8 cellular contexts compared by ENCODE assay signal in the genomic region with DNA sequence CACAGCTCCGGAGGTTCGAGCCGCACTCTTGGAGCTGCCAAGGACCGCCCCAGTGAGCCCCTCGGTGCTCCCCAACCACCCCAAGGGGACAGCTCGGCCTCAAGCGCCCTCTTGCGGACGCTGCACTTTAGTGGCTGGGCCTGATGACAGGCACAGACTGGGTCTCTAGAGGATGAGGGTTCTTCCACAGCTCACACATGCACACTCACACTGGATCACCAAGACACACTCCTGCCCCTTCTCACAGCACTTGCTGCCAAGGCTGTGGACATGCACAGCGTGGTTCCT. TPM values are rescaled to one million over a fixed set of nuclear protein-coding genes. Genes with fewer than 3 reads are reported as not detected.
DNase-seq lines count a peak whose midpoint lies in the region; ATAC-seq and TF ChIP-seq lines count a peak whose summit lies in the region.

No MANE protein-coding gene starts in this region.

- H3K9ac ChIP-seq in GM23248 = no peak overlapping the region

- no peaks in the 10 kb centered on the region for H3K79me2 ChIP-seq in GM23248 (ENCODE audit: insufficient read depth)

- H3K9me2 ChIP-seq in GM23248 (ENCODE audit: insufficient read depth) = no peaks in the 10 kb centered on the region

- no peaks in the 10 kb centered on the region for H3F3A ChIP-seq in GM23248 (ENCODE audit: insufficient read depth)

- no peak overlapping the region for H3K4me2 ChIP-seq in GM23248 (ENCODE audit: unreplicated experiment)

- intact Hi-C loops in heart left ventricle (cut with DNase I) = loop anchor here in 1 of 10 donors (10.0 kb wide), 1 partner anchor 124 kb away; no protein-coding TSS in a partner anchor

- H3K9me3 Mint-ChIP-seq in T-helper 1 cell treated with Interleukin-12 subunit alpha and Interleukin-12 subunit beta and Interleukin-4 antibody, amounts not matched to agents 30 μg/mL and 1 μg/mL, for 36 hours = no peaks in the 10 kb centered on the region

- TF ChIP-seq POLR2A in heart left ventricle (IDR thresholded peaks at IDR 0.05) = no peak

- H3K27me3 Mint-ChIP-seq in T-helper 1 cell treated with Interleukin-12 subunit alpha and Interleukin-12 subunit beta and Interleukin-4 antibody, amounts not matched to agents 30 μg/mL and 1 μg/mL, for 36 hours (ENCODE audit: low read depth) = peaks cover 58% of the 10 kb centered on the region

- no peaks in the 10 kb centered on the region for H4K20me1 ChIP-seq in GM23248 (ENCODE audit: insufficient read depth)

- H3K4me1 ChIP-seq in BE2C = peaks cover 39% of the 10 kb centered on the region
- H3K4me1 ChIP-seq in GM23248 (ENCODE audit: insufficient read depth) = no peaks in the 10 kb centered on the region
- peaks cover 0 to 22% (median 2%) of the 10 kb centered on the region in 12 donors for H3K4me1 ChIP-seq in heart left ventricle

- H3K27me3 ChIP-seq in BE2C (no peaks in the 10 kb centered on the region), GM23248 (replicated peaks; ENCODE audit: insufficient read depth) (peaks cover 32% of the 10 kb centered on the region), heart left ventricle (peaks cover 12 to 92% (median 32%) of the 10 kb centered on the region in 9 donors)

- H3K9me3 ChIP-seq in BE2C (no peaks in the 10 kb centered on the region), GM23248 (ENCODE audit: low read depth) (no peaks in the 10 kb centered on the region), heart left ventricle (no peaks in the 10 kb centered on the region)

- TF ChIP-seq CTCF in BE2C (IDR thresholded peaks at IDR 0.05; ENCODE audit: low read depth, low read length) (peak; percentile 84), heart left ventricle (IDR thresholded peaks at IDR 0.05) (peak; percentile 27 to 62 (median 48))

- ATAC-seq in heart left ventricle (peak; percentile 34 to 49 (median 41)), HG02571 (IDR thresholded peaks at IDR 0.05; ENCODE audit: unreplicated experiment) (no peak), HG02840 (IDR thresholded peaks at IDR 0.05; ENCODE audit: low FRiP score, unreplicated experiment) (no peak), GM18861 (IDR thresholded peaks at IDR 0.05; ENCODE audit: unreplicated experiment) (no peak)

- WGBS in GM23248 (ENCODE audit: low coverage in 1 of 2, low lambda C conversion rate in 2 of 2, missing lambda C conversion rate in 2 of 2), 2 experiments = 34 to 47% methylated on average over 10 of the region's 10 CpGs
- 11 to 18% (median 13%) methylated on average over 7 to 10 of the region's 10 CpGs for WGBS in heart left ventricle, 4 donors

- DNase-seq in BE2C (peak; percentile 87), GM23248 (peak; percentile 35), heart left ventricle (peak in 2 of 5 donors; percentile 25 to 32), DMS79 treated with DMSO at 0.1 percent for 48 hours (lab: John Stamatoyannopoulos, UW) (no peak)

- peaks cover 12% of the 10 kb centered on the region for H3K4me1 Mint-ChIP-seq in T-helper 1 cell treated with Interleukin-12 subunit alpha and Interleukin-12 subunit beta and Interleukin-4 antibody, amounts not matched to agents 30 μg/mL and 1 μg/mL, for 36 hours (ENCODE audit: low read depth)

- peaks cover 62% of the 10 kb centered on the region for H3K36me3 ChIP-seq in BE2C
- no peaks in the 10 kb centered on the region for H3K36me3 ChIP-seq in GM23248 (ENCODE audit: low read depth)
- no peaks in the 10 kb centered on the region for H3K36me3 ChIP-seq in heart left ventricle

- H3K4me3 Mint-ChIP-seq in T-helper 1 cell treated with Interleukin-12 subunit alpha and Interleukin-12 subunit beta and Interleukin-4 antibody, amounts not matched to agents 30 μg/mL and 1 μg/mL, for 36 hours = peak overlapping the region; percentile 13

- H3K4me3 ChIP-seq in BE2C (ENCODE audit: low read depth, low read length) (peak overlapping the region; percentile 91), GM23248 (no peak overlapping the region), heart left ventricle (no peak overlapping the region)

- H2AFZ ChIP-seq in GM23248 = no peak overlapping the region

- H3K27ac Mint-ChIP-seq in T-helper 1 cell treated with Interleukin-12 subunit alpha and Interleukin-12 subunit beta and Interleukin-4 antibody, amounts not matched to agents 30 μg/mL and 1 μg/mL, for 36 hours = no peak overlapping the region

- in situ Hi-C loops in GM23248 (cut with MboI) = no loop called here

- no peak overlapping the region for H3K27ac ChIP-seq in GM23248
- H3K27ac ChIP-seq in heart left ventricle = no peak overlapping the region

- H3K36me3 Mint-ChIP-seq in T-helper 1 cell treated with Interleukin-12 subunit alpha and Interleukin-12 subunit beta and Interleukin-4 antibody, amounts not matched to agents 30 μg/mL and 1 μg/mL, for 36 hours (ENCODE audit: low read depth) = no peaks in the 10 kb centered on the region

RNA-seq across cellular contexts. Expression of a gene that starts 2.1 kb away (rescaled TPM):
- polyA plus RNA-seq in BE2C (2012; ENCODE audit: insufficient read depth, insufficient read length, low read depth) = 310 TPM
- not detected in 2 replicates for total RNA-seq in GM23248 (2014; rRNA removed; shearing (Covaris generic))
- not detected in 2 replicates for polyA plus RNA-seq in GM23248 (2016; fragmentation: Nextera tagmentation; extraction: Ambion mirVana)
- total RNA-seq in heart left ventricle = 1 to 10 TPM in 4 of 9 donors, under 1 TPM in 5; 0.12 to 3.3 (median 0.66) TPM
- under 1 TPM; 0.29 to 0.84 TPM for polyA plus RNA-seq in heart left ventricle

RNA-seq across cellular contexts. Expression of a gene that starts 59.3 kb away (rescaled TPM):
- polyA plus RNA-seq in BE2C (2012; ENCODE audit: insufficient read depth, insufficient read length, low read depth) = 19.2 TPM
- 11.5 and 17.4 TPM in 2 replicates for total RNA-seq in GM23248 (2014; rRNA removed; shearing (Covaris generic))
- 26.3 and 27.8 TPM in 2 replicates for polyA plus RNA-seq in GM23248 (2016; fragmentation: Nextera tagmentation; extraction: Ambion mirVana)
- 10 to 100 TPM in 3 of 9 donors, 1 to 10 TPM in 6; 6.3 to 17.7 (median 8.8) TPM for total RNA-seq in heart left ventricle
- 10 to 100 TPM in 1 of 2 donors, 1 to 10 TPM in 1; 2.6 to 10.1 TPM for polyA plus RNA-seq in heart left ventricle

Comparison
In these comparisons a context has a peak if more than half of its experiments do, and no peak if none do; other contexts are left out.
1. ATAC-seq: peak in heart left ventricle (4 of 4); none in HG02571 (single experiment), HG02840 (single experiment) and GM18861 (single experiment).